In genomic region chr1:175201061-175201508, GRCh38 we compare ENCODE assay signal across 14 cellular contexts. TPM values are rescaled to one million over a fixed set of nuclear protein-coding genes. Genes with fewer than 3 reads are reported as not detected.
A peak's percentile ranks its signal among the peaks of the same experiment; 100 is the strongest.
DNase-seq lines count a peak whose midpoint lies in the region; ATAC-seq, FAIRE-seq and TF ChIP-seq lines count a peak whose summit lies in the region.
"Had no signal": no experiment of that assay in that cellular context is flagged by ENCODE, and none has a peak within 500 bp of the region (broad histone marks: within the 10 kb centered on the region; RNA-seq: fewer than 3 reads in every experiment).

No MANE protein-coding gene starts in this region.

- H3K27me3 ChIP-seq in astrocyte (ENCODE audit: insufficient read depth, low read length) = no peaks in the 10 kb centered on the region
- H3K27me3 ChIP-seq in hepatocyte = no peaks in the 10 kb centered on the region
- no peaks in the 10 kb centered on the region for H3K27me3 ChIP-seq in skeletal muscle tissue (ENCODE audit: control insufficient read depth in 3 of 3, insufficient read depth in 3 of 3, low read length in 3 of 3)

- no peaks in the 10 kb centered on the region for H3K36me3 ChIP-seq in astrocyte (ENCODE audit: insufficient read depth, low read length)
- H3K36me3 ChIP-seq in hepatocyte (replicated peaks; ENCODE audit: insufficient read depth, low read depth) = no peaks in the 10 kb centered on the region
- H3K36me3 ChIP-seq in skeletal muscle tissue (ENCODE audit: control insufficient read depth in 3 of 3, insufficient read depth in 3 of 3, low read length in 3 of 3) = no peaks in the 10 kb centered on the region

- no peaks in the 10 kb centered on the region for H3K9me2 ChIP-seq in hepatocyte (replicated peaks; ENCODE audit: insufficient read depth)

- H3K79me2 ChIP-seq in astrocyte (ENCODE audit: insufficient read depth, low read length) = no peaks in the 10 kb centered on the region
- H3K79me2 ChIP-seq in hepatocyte = no peaks in the 10 kb centered on the region

- H3K27ac ChIP-seq in astrocyte (ENCODE audit: low read depth, low read length) = no peak overlapping the region
- H3K27ac ChIP-seq in hepatocyte = peak overlapping the region; percentile 78
- H3K27ac ChIP-seq in skeletal muscle tissue (ENCODE audit: low read depth, low read length) = peak overlapping the region; percentile 73

- no peak overlapping the region for H3K4me3 ChIP-seq in astrocyte (ENCODE audit: insufficient read depth, low read depth, low read length)
- no peak overlapping the region for H3K4me3 ChIP-seq in hepatocyte
- H3K4me3 ChIP-seq in skeletal muscle tissue (ENCODE audit: low read length in 3 of 3) = peak overlapping the region in 1 of 3 donors; percentile 23

- H3K27ac Mint-ChIP-seq in astrocyte (ENCODE audit: unreplicated experiment) = peak overlapping the region; percentile 47
- H3K27ac Mint-ChIP-seq in natural killer cell treated with Interleukin-12 subunit alpha and Interleukin-12 subunit beta and Interleukin-15 and Interleukin-18, amount 100 ng/mL, for 72 hours = no peak overlapping the region
- H3K27ac Mint-ChIP-seq: activated naive CD8-positive, alpha-beta T cell treated with anti-CD3 and anti-CD28 coated beads, Interleukin-2, amount 50 U/mL, for 24 hours; type B pancreatic cell had no signal

- no peaks in the 10 kb centered on the region for H3K9me3 ChIP-seq in astrocyte (ENCODE audit: insufficient read depth, low read depth, low read length)
- no peaks in the 10 kb centered on the region for H3K9me3 ChIP-seq in hepatocyte (ENCODE audit: low read depth)
- H3K9me3 ChIP-seq in skeletal muscle tissue (ENCODE audit: control insufficient read depth in 3 of 3, low read length in 3 of 3) = no peaks in the 10 kb centered on the region

- DNase-seq in DMS153 treated with DMSO at 0.1 percent for 48 hours (lab: John Stamatoyannopoulos, UW; ENCODE audit: unreplicated experiment) (peak; percentile 66), astrocyte (ENCODE audit: low read depth) (no peak), hepatocyte (ENCODE audit: low spot score) (peak; percentile 23), HK-2 (ENCODE audit: unreplicated experiment) (no peak)
- DNase-seq in activated CD4-positive, alpha-beta T cell treated with anti-CD3 and anti-CD28 coated beads, Interleukin-2, amount 50 U/mL, for 1 hour = no peak
- no peak for DNase-seq in natural killer cell treated with Interleukin-12 subunit alpha and Interleukin-12 subunit beta and Interleukin-15 and Interleukin-18, amount 100 ng/mL, for 72 hours (ENCODE audit: low spot score)
- DNase-seq in activated CD4-positive, alpha-beta T cell treated with anti-CD3 and anti-CD28 coated beads, Interleukin-2, amount 50 U/mL, for 4 hours = no peak
- DNase-seq: activated naive CD8-positive, alpha-beta T cell treated with anti-CD3 and anti-CD28 coated beads, Interleukin-2, amount 50 U/mL, for 24 hours; NCI-H146; OCI-M1; T-helper 9 cell had no signal

- TF ChIP-seq CTCF in astrocyte (IDR thresholded peaks at IDR 0.05; ENCODE audit: insufficient read depth, low read depth, low read length) (no peak), hepatocyte (IDR thresholded peaks at IDR 0.05; ENCODE audit: poor library complexity) (no peak)

- no peak for ATAC-seq in natural killer cell treated with Interleukin-12 subunit alpha and Interleukin-12 subunit beta and Interleukin-15 and Interleukin-18, amount 100 ng/mL, for 72 hours
- ATAC-seq: activated naive CD8-positive, alpha-beta T cell treated with anti-CD3 and anti-CD28 coated beads, Interleukin-2, amount 50 U/mL, for 24 hours had no signal

- H3K4me1 ChIP-seq in astrocyte (ENCODE audit: insufficient read depth, low read length) (peaks cover 4% of the 10 kb centered on the region), hepatocyte (ENCODE audit: insufficient read depth) (peaks cover 19% of the 10 kb centered on the region), skeletal muscle tissue (ENCODE audit: control insufficient read depth in 3 of 3, insufficient read depth in 3 of 3, low read length in 3 of 3) (peaks cover 12 to 23% (median 18%) of the 10 kb centered on the region in 3 donors)

- H3K4me2 ChIP-seq in astrocyte (ENCODE audit: low read length) (peak overlapping the region; percentile 24), hepatocyte (peak overlapping the region; percentile 62)

- H3K4me1 Mint-ChIP-seq in astrocyte (ENCODE audit: low read depth, unreplicated experiment) = peaks cover 25% of the 10 kb centered on the region
- peaks cover 0 to 5% of the 10 kb centered on the region in 2 donors for H3K4me1 Mint-ChIP-seq in natural killer cell treated with Interleukin-12 subunit alpha and Interleukin-12 subunit beta and Interleukin-15 and Interleukin-18, amount 100 ng/mL, for 72 hours (ENCODE audit: low read depth in 2 of 2)

- no peak overlapping the region for H3K4me3 Mint-ChIP-seq in astrocyte (ENCODE audit: unreplicated experiment)
- H3K4me3 Mint-ChIP-seq in natural killer cell treated with Interleukin-12 subunit alpha and Interleukin-12 subunit beta and Interleukin-15 and Interleukin-18, amount 100 ng/mL, for 72 hours = no peak overlapping the region
- H3K4me3 Mint-ChIP-seq: activated naive CD8-positive, alpha-beta T cell treated with anti-CD3 and anti-CD28 coated beads, Interleukin-2, amount 50 U/mL, for 24 hours; CD14-positive monocyte; type B pancreatic cell had no signal

- WGBS in hepatocyte (ENCODE audit: low lambda C conversion rate, missing lambda C conversion rate) = 52% methylated on average over 5 of the region's 5 CpGs

- no peak for FAIRE-seq in astrocyte (lab: Jason Lieb, UNC)

- no peaks in the 10 kb centered on the region for H3K36me3 Mint-ChIP-seq in astrocyte (ENCODE audit: low read depth, unreplicated experiment)
- H3K36me3 Mint-ChIP-seq in natural killer cell treated with Interleukin-12 subunit alpha and Interleukin-12 subunit beta and Interleukin-15 and Interleukin-18, amount 100 ng/mL, for 72 hours = no peaks in the 10 kb centered on the region
- H3K36me3 Mint-ChIP-seq: CD14-positive monocyte, type B pancreatic cell had no signal

- H3K27me3 Mint-ChIP-seq in astrocyte (ENCODE audit: low read depth, unreplicated experiment) = peaks cover 2% of the 10 kb centered on the region
- H3K27me3 Mint-ChIP-seq in natural killer cell treated with Interleukin-12 subunit alpha and Interleukin-12 subunit beta and Interleukin-15 and Interleukin-18, amount 100 ng/mL, for 72 hours = no peaks in the 10 kb centered on the region
- H3K27me3 Mint-ChIP-seq: activated naive CD8-positive, alpha-beta T cell treated with anti-CD3 and anti-CD28 coated beads, Interleukin-2, amount 50 U/mL, for 24 hours had no signal

- H3K9ac ChIP-seq in astrocyte (ENCODE audit: low read length) (no peak overlapping the region), skeletal muscle tissue (ENCODE audit: low read depth in 1 of 3, low read length in 3 of 3) (peak overlapping the region in 1 of 3 donors; percentile 25)

- H4K20me1 ChIP-seq in astrocyte (ENCODE audit: insufficient read depth, low read length) = no peaks in the 10 kb centered on the region
- no peaks in the 10 kb centered on the region for H4K20me1 ChIP-seq in hepatocyte (ENCODE audit: insufficient read depth, poor library complexity, severe bottlenecking)

- H3K9me3 Mint-ChIP-seq in astrocyte (ENCODE audit: unreplicated experiment) = no peaks in the 10 kb centered on the region
- no peaks in the 10 kb centered on the region for H3K9me3 Mint-ChIP-seq in natural killer cell treated with Interleukin-12 subunit alpha and Interleukin-12 subunit beta and Interleukin-15 and Interleukin-18, amount 100 ng/mL, for 72 hours
- H3K9me3 Mint-ChIP-seq: activated naive CD8-positive, alpha-beta T cell treated with anti-CD3 and anti-CD28 coated beads, Interleukin-2, amount 50 U/mL, for 24 hours; CD14-positive monocyte; type B pancreatic cell had no signal

- H2AFZ ChIP-seq in astrocyte (ENCODE audit: low read depth, low read length) = no peak overlapping the region
- no peak overlapping the region for H2AFZ ChIP-seq in hepatocyte

RNA-seq across cellular contexts. Expression of gene KIAA0040, which starts 8.5 kb away (rescaled TPM):
- total RNA-seq in astrocyte = 5.0 and 5.2 TPM in 2 replicates
- 8.1 and 8.3 TPM in 2 replicates for total RNA-seq in hepatocyte
- 4.5 and 7.1 TPM in 2 replicates for polyA plus RNA-seq in hepatocyte
- total RNA-seq in skeletal muscle tissue = 5.2 TPM
- total RNA-seq in natural killer cell treated with Interleukin-12 subunit alpha and Interleukin-12 subunit beta and Interleukin-15 and Interleukin-18, amount 100 ng/mL, for 72 hours = 10 to 100 TPM; 11.2 to 19.3 TPM

Comparison
In these comparisons a context has a peak if more than half of its experiments do, and no peak if none do; other contexts are left out.
1. DNase-seq: peak in DMS153 treated with DMSO at 0.1 percent for 48 hours (single experiment) and hepatocyte (single experiment); none in astrocyte (single experiment), activated CD4-positive, alpha-beta T cell treated with anti-CD3 and anti-CD28 coated beads, Interleukin-2, amount 50 U/mL, for 1 hour (single experiment), natural killer cell treated with Interleukin-12 subunit alpha and Interleukin-12 subunit beta and Interleukin-15 and Interleukin-18, amount 100 ng/mL, for 72 hours (single experiment), activated CD4-positive, alpha-beta T cell treated with anti-CD3 and anti-CD28 coated beads, Interleukin-2, amount 50 U/mL, for 4 hours (0 of 2) and HK-2 (single experiment).